Comparison of ENCODE assay signal across 1 cellular context in the genomic region with DNA sequence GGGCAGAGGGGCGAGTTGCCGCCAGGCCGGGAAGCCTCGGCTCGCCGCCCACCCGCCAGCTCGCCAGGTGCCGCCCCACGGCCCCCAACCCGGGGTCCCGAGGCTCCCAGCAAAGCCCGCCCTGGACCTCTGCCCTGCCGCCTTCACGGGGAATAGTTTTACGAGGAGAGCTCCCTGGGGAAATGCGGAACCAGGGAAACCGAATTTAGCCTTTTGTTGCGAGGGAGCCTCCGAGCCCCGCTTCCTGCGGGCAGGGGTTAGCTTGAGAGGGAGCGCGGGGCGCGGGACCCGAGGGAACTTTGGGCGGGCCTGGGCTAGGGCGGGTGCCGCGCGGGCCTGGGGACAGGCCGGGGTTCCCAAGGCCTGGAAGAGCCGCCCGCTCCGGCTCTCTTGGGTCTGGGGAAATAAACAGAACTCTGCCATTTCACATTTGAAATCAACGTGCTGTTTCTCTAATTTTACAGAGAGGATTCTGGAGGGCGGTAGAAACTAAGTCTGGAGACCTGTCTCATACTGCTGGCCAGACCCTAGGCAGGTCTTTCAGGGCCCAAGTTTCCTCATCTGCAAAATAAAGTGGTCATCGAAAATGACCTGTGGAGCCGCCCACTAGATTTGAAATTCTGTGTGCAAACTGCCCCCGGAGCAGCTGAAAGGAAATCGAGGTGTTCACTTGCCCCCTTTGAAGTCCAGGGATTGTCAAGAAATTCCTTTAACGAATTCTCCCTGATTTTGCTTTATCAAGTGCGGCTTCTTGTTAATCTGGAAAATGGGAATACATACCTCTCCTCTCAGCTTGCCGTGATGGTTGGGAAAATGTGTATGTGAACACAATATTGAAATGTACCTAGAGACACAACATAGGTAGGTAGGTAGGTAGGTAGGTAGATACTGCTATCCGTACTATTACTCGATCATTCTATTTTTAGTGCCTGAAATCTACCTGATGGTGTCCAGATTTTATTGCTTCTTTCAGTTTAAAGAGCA.
A peak's percentile ranks its signal among the peaks of the same experiment; 100 is the strongest.
TF ChIP-seq lines count a peak whose summit lies in the region.

No MANE protein-coding gene starts in this region.

TF ChIP-seq in HEK293, 187 proteins besides CTCF, POLR2A, EP300 and RAD21 (continued from another document):
- TF ChIP-seq GFI1B (tag by site-specific recombination; IDR thresholded peaks at IDR 0.05), result no peak
- peak; percentile 65 for TF ChIP-seq GLIS1 (tag by site-specific recombination; IDR thresholded peaks at IDR 0.05)
- TF ChIP-seq ZBTB8A (tag by site-specific recombination; IDR thresholded peaks at IDR 0.05), result peak; percentile 93
- TF ChIP-seq, protein P1, sequence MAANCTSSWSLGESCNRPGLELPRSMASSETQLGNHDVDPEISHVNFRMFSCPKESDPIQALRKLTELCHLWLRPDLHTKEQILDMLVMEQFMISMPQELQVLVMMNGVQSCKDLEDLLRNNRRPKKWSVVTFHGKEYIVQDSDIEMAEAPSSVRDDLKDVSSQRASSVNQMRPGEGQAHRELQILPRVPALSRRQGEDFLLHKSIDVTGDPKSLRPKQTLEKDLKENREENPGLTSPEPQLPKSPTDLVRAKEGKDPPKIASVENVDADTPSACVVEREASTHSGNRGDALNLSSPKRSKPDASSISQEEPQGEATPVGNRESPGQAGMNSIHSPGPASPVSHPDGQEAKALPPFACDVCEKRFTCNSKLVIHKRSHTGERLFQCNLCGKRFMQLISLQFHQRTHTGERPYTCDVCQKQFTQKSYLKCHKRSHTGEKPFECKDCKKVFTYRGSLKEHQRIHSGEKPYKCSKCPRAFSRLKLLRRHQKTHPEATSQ (tag by site-specific recombination; IDR thresholded peaks at IDR 0.05), result no peak
- TF ChIP-seq ZEB2 (tag by site-specific recombination; IDR thresholded peaks at IDR 0.05), result peak; percentile 13; the same call in 1 of the 2 replicates
- TF ChIP-seq ZNF211 (tag by site-specific recombination; IDR thresholded peaks at IDR 0.05; ENCODE audit: low read depth), result no peak
- TF ChIP-seq MZF1 (tag by site-specific recombination; IDR thresholded peaks at IDR 0.05; ENCODE audit: borderline replicate concordance), result 0 out of 2 replicates have a peak, but pooled peaks have one; percentile 18
- TF ChIP-seq ZNF157 (tag by site-specific recombination; IDR thresholded peaks at IDR 0.05), result no peak
- TF ChIP-seq ZNF792 (tag by site-specific recombination; IDR thresholded peaks at IDR 0.05), result no peak
- TF ChIP-seq, protein P2, sequence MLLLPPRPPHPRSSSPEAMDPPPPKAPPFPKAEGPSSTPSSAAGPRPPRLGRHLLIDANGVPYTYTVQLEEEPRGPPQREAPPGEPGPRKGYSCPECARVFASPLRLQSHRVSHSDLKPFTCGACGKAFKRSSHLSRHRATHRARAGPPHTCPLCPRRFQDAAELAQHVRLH (tag by site-specific recombination; IDR thresholded peaks at IDR 0.05), result 0 out of 2 replicates have a peak, but pooled peaks have one; percentile 15
- peak; percentile 90 for TF ChIP-seq ZNF423 (tag by site-specific recombination; IDR thresholded peaks at IDR 0.05)
- no peak for TF ChIP-seq ZNF473 (tag by site-specific recombination; IDR thresholded peaks at IDR 0.05)
- TF ChIP-seq ZNF221 (tag by site-specific recombination; IDR thresholded peaks at IDR 0.05; ENCODE audit: borderline replicate concordance), result 0 out of 2 replicates have a peak, but pooled peaks have one; percentile 60
- TF ChIP-seq, protein P3, sequence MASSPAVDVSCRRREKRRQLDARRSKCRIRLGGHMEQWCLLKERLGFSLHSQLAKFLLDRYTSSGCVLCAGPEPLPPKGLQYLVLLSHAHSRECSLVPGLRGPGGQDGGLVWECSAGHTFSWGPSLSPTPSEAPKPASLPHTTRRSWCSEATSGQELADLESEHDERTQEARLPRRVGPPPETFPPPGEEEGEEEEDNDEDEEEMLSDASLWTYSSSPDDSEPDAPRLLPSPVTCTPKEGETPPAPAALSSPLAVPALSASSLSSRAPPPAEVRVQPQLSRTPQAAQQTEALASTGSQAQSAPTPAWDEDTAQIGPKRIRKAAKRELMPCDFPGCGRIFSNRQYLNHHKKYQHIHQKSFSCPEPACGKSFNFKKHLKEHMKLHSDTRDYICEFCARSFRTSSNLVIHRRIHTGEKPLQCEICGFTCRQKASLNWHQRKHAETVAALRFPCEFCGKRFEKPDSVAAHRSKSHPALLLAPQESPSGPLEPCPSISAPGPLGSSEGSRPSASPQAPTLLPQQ (tag by site-specific recombination; IDR thresholded peaks at IDR 0.05), result no peak
- no peak for TF ChIP-seq ZNF202 (tag by site-specific recombination; IDR thresholded peaks at IDR 0.05; ENCODE audit: borderline replicate concordance)
- TF ChIP-seq ZNF76 (tag by site-specific recombination; IDR thresholded peaks at IDR 0.05; ENCODE audit: borderline replicate concordance, low read depth), result 0 out of 2 replicates have a peak, but pooled peaks have one; percentile 43
- no peak for TF ChIP-seq ZNF248 (tag by site-specific recombination; IDR thresholded peaks at IDR 0.05)
- peak; percentile 56 for TF ChIP-seq ZXDB (tag by site-specific recombination; IDR thresholded peaks at IDR 0.05)
- no peak for TF ChIP-seq SALL2 (tag by site-specific recombination; IDR thresholded peaks at IDR 0.05; ENCODE audit: borderline replicate concordance)
- no peak for TF ChIP-seq ZNF433 (tag by site-specific recombination; IDR thresholded peaks at IDR 0.05; ENCODE audit: low read depth)
- TF ChIP-seq, protein P4, sequence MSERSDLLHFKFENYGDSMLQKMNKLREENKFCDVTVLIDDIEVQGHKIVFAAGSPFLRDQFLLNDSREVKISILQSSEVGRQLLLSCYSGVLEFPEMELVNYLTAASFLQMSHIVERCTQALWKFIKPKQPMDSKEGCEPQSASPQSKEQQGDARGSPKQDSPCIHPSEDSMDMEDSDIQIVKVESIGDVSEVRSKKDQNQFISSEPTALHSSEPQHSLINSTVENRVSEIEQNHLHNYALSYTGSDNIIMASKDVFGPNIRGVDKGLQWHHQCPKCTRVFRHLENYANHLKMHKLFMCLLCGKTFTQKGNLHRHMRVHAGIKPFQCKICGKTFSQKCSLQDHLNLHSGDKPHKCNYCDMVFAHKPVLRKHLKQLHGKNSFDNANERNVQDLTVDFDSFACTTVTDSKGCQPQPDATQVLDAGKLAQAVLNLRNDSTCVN (tag by site-specific recombination; optimal IDR thresholded peaks at IDR 0.05), result peak; percentile 50
- no peak for TF ChIP-seq ZNF274 (IDR thresholded peaks at IDR 0.05; ENCODE audit: low read length)
- TF ChIP-seq ZNF274 (tag by site-specific recombination; IDR thresholded peaks at IDR 0.05; ENCODE audit: borderline replicate concordance), result no peak
- TF ChIP-seq ZNF596 (tag by site-specific recombination; IDR thresholded peaks at IDR 0.05), result no peak; the same call in 1 of the 2 replicates
- TF ChIP-seq ZNF571 (tag by site-specific recombination; IDR thresholded peaks at IDR 0.05), result no peak
- TF ChIP-seq, protein P5, sequence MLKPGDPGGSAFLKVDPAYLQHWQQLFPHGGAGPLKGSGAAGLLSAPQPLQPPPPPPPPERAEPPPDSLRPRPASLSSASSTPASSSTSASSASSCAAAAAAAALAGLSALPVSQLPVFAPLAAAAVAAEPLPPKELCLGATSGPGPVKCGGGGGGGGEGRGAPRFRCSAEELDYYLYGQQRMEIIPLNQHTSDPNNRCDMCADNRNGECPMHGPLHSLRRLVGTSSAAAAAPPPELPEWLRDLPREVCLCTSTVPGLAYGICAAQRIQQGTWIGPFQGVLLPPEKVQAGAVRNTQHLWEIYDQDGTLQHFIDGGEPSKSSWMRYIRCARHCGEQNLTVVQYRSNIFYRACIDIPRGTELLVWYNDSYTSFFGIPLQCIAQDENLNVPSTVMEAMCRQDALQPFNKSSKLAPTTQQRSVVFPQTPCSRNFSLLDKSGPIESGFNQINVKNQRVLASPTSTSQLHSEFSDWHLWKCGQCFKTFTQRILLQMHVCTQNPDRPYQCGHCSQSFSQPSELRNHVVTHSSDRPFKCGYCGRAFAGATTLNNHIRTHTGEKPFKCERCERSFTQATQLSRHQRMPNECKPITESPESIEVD (tag by site-specific recombination; IDR thresholded peaks at IDR 0.05), result peak; percentile 37; the same call in 1 of the 2 replicates
- no peak for TF ChIP-seq GLI2 (tag by site-specific recombination; IDR thresholded peaks at IDR 0.05; ENCODE audit: borderline replicate concordance, low read depth)
- 0 out of 2 replicates have a peak, but pooled peaks have one; percentile 6 for TF ChIP-seq SP2 (tag by site-specific recombination; IDR thresholded peaks at IDR 0.05)
- TF ChIP-seq ZNF660 (tag by site-specific recombination; IDR thresholded peaks at IDR 0.05), result 0 out of 2 replicates have a peak, but pooled peaks have one; percentile 11
- no peak for TF ChIP-seq SP7 (tag by site-specific recombination; IDR thresholded peaks at IDR 0.05)
- peak; percentile 29; the same call in 1 of the 2 replicates for TF ChIP-seq ZNF843 (tag by site-specific recombination; IDR thresholded peaks at IDR 0.05)
- no peak for TF ChIP-seq ZNF404 (tag by site-specific recombination; IDR thresholded peaks at IDR 0.05)
- TF ChIP-seq, protein P6, sequence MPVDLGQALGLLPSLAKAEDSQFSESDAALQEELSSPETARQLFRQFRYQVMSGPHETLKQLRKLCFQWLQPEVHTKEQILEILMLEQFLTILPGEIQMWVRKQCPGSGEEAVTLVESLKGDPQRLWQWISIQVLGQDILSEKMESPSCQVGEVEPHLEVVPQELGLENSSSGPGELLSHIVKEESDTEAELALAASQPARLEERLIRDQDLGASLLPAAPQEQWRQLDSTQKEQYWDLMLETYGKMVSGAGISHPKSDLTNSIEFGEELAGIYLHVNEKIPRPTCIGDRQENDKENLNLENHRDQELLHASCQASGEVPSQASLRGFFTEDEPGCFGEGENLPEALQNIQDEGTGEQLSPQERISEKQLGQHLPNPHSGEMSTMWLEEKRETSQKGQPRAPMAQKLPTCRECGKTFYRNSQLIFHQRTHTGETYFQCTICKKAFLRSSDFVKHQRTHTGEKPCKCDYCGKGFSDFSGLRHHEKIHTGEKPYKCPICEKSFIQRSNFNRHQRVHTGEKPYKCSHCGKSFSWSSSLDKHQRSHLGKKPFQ (tag by site-specific recombination; IDR thresholded peaks at IDR 0.05), result no peak
- TF ChIP-seq ZNF24 (tag by site-specific recombination; IDR thresholded peaks at IDR 0.05), result 0 out of 2 replicates have a peak, but pooled peaks have one; percentile 18
- TF ChIP-seq IKZF3 (tag by site-specific recombination; IDR thresholded peaks at IDR 0.05), result peak; percentile 78
- peak; percentile 41 for TF ChIP-seq ZNF335 (tag by site-specific recombination; conservative IDR thresholded peaks at IDR 0.05)
- TF ChIP-seq, protein P7, sequence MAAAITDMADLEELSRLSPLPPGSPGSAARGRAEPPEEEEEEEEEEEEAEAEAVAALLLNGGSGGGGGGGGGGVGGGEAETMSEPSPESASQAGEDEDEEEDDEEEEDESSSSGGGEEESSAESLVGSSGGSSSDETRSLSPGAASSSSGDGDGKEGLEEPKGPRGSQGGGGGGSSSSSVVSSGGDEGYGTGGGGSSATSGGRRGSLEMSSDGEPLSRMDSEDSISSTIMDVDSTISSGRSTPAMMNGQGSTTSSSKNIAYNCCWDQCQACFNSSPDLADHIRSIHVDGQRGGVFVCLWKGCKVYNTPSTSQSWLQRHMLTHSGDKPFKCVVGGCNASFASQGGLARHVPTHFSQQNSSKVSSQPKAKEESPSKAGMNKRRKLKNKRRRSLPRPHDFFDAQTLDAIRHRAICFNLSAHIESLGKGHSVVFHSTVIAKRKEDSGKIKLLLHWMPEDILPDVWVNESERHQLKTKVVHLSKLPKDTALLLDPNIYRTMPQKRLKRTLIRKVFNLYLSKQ (tag by site-specific recombination; IDR thresholded peaks at IDR 0.05; ENCODE audit: borderline replicate concordance), result no peak
- no peak for TF ChIP-seq ZNF354C (tag by site-specific recombination; IDR thresholded peaks at IDR 0.05; ENCODE audit: borderline replicate concordance, low read depth)
- TF ChIP-seq, protein P8, sequence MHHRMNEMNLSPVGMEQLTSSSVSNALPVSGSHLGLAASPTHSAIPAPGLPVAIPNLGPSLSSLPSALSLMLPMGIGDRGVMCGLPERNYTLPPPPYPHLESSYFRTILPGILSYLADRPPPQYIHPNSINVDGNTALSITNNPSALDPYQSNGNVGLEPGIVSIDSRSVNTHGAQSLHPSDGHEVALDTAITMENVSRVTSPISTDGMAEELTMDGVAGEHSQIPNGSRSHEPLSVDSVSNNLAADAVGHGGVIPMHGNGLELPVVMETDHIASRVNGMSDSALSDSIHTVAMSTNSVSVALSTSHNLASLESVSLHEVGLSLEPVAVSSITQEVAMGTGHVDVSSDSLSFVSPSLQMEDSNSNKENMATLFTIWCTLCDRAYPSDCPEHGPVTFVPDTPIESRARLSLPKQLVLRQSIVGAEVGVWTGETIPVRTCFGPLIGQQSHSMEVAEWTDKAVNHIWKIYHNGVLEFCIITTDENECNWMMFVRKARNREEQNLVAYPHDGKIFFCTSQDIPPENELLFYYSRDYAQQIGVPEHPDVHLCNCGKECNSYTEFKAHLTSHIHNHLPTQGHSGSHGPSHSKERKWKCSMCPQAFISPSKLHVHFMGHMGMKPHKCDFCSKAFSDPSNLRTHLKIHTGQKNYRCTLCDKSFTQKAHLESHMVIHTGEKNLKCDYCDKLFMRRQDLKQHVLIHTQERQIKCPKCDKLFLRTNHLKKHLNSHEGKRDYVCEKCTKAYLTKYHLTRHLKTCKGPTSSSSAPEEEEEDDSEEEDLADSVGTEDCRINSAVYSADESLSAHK (tag by site-specific recombination; IDR thresholded peaks at IDR 0.05), result 0 out of 2 replicates have a peak, but pooled peaks have one; percentile 12
- TF ChIP-seq KLF8 (tag by site-specific recombination; IDR thresholded peaks at IDR 0.05), result peak; percentile 72; the same call in 1 of the 2 replicates
- TF ChIP-seq ZNF324 (tag by site-specific recombination; IDR thresholded peaks at IDR 0.05), result no peak
- no peak for TF ChIP-seq WT1 (tag by site-specific recombination; IDR thresholded peaks at IDR 0.05)
- no peak for TF ChIP-seq ZNF768 (tag by site-specific recombination; IDR thresholded peaks at IDR 0.05)
- TF ChIP-seq ZSCAN23 (tag by site-specific recombination; IDR thresholded peaks at IDR 0.05), result no peak
- TF ChIP-seq GLIS2 (tag by site-specific recombination; IDR thresholded peaks at IDR 0.05), result peak; percentile 95
- TF ChIP-seq ZNF600 (tag by site-specific recombination; IDR thresholded peaks at IDR 0.05), result peak; percentile 17; the same call in 1 of the 2 replicates
- TF ChIP-seq ZNF391 (tag by site-specific recombination; IDR thresholded peaks at IDR 0.05; ENCODE audit: borderline replicate concordance, low read depth), result 0 out of 2 replicates have a peak, but pooled peaks have one; percentile 24
- no peak for TF ChIP-seq ZNF239 (tag by site-specific recombination; IDR thresholded peaks at IDR 0.05)
- no peak for TF ChIP-seq ZNF707 (tag by site-specific recombination; IDR thresholded peaks at IDR 0.05)
- TF ChIP-seq, protein P9, sequence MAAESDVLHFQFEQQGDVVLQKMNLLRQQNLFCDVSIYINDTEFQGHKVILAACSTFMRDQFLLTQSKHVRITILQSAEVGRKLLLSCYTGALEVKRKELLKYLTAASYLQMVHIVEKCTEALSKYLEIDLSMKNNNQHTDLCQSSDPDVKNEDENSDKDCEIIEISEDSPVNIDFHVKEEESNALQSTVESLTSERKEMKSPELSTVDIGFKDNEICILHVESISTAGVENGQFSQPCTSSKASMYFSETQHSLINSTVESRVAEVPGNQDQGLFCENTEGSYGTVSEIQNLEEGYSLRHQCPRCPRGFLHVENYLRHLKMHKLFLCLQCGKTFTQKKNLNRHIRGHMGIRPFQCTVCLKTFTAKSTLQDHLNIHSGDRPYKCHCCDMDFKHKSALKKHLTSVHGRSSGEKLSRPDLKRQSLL (tag by site-specific recombination; IDR thresholded peaks at IDR 0.05), result no peak
